Comparison of ENCODE assay signal across 31 cellular contexts in the genomic region with DNA sequence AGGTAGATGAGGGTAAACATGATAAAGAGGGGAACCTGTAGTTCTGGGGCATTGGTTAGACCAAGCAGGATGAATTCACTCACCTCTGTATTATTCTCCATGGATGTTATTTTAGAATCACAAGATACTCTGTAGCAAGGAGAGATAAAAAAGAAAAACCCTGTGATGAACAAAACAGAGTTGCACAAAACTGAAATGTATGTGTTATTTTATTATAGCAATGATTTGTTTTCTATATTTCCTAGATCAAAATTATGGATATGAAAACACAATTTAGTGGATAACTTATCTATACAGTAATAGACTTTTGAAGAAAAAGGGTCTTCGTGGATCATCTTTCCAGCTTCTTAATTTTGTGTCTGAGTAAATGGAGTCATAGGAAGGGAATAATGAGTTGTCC. TPM values are rescaled to one million over a fixed set of nuclear protein-coding genes. Genes with fewer than 3 reads are reported as not detected.
A peak's percentile ranks its signal among the peaks of the same experiment; 100 is the strongest.
DNase-seq lines count a peak whose midpoint lies in the region; TF ChIP-seq lines count a peak whose summit lies in the region.
"Had no signal": no experiment of that assay in that cellular context is flagged by ENCODE, and none has a peak within 500 bp of the region (broad histone marks: within the 10 kb centered on the region; RNA-seq: fewer than 3 reads in every experiment).

OR5B17 (minus strand) TSS at position 101 of the 400 bp plus-strand sequence; CDS start at position 101, 0 bp downstream.

- H3K4me3 ChIP-seq in osteoblast (ENCODE audit: insufficient read depth, low read length), result no peak within 1 kb of the TSS
- H3K4me3 ChIP-seq: A549; BLaER1; BLaER1 treated with 17β-estradiol and CSF1 and Interleukin-3, amounts not matched to agents 10 nM and 100 nM had no signal

- TF ChIP-seq CTCF in osteoblast (IDR thresholded peaks at IDR 0.05; ENCODE audit: extremely low read depth, low read depth, low read length), result no peak

- no peak within 1 kb of the TSS for H3K27ac ChIP-seq in osteoblast (ENCODE audit: low read depth, low read length)
- H3K27ac ChIP-seq: 22Rv1; A549; BLaER1; BLaER1 treated with 17β-estradiol and CSF1 and Interleukin-3, amounts not matched to agents 10 nM and 100 nM; C4-2B had no signal

- DNase-seq in osteoblast (ENCODE audit: insufficient read length, low spot score, missing footprints), result no peak
- no peak for DNase-seq in NAMALWA (ENCODE audit: low spot score)
- DNase-seq: 8988T; ACHN; AML-193; BE2C; C1 segment of cervical spinal cord; Caco-2; Calu3; CD4-positive, alpha-beta memory T cell; CD4-positive, alpha-beta T cell; CD4-positive, CD25-positive, alpha-beta regulatory T cell; CD8-positive, alpha-beta memory T cell; CD8-positive, alpha-beta T cell; COR-L47; DMS 273 treated with DMSO at 0.1 percent for 48 hours; DMS153; DMS53; DMS79; DMS79 treated with DMSO at 0.1 percent for 48 hours; DND-41; EL had no signal

- H3K4me1 ChIP-seq in osteoblast (ENCODE audit: insufficient read depth, low read length), result no peaks in the 10 kb centered on the region
- H3K4me1 ChIP-seq: A549; BE2C; BLaER1; BLaER1 treated with 17β-estradiol and CSF1 and Interleukin-3, amounts not matched to agents 10 nM and 100 nM; Caco-2 had no signal

- H4K20me1 ChIP-seq in osteoblast (ENCODE audit: insufficient read depth, low read length), result no peaks in the 10 kb centered on the region
- H4K20me1 ChIP-seq: BLaER1; BLaER1 treated with 17β-estradiol and CSF1 and Interleukin-3, amounts not matched to agents 10 nM and 100 nM had no signal

- H3K36me3 ChIP-seq in osteoblast (ENCODE audit: insufficient read depth, low read length), result no peaks in the 10 kb centered on the region
- H3K36me3 ChIP-seq: BE2C; BLaER1; BLaER1 treated with 17β-estradiol and CSF1 and Interleukin-3, amounts not matched to agents 10 nM and 100 nM had no signal

- H3K27me3 ChIP-seq in osteoblast (ENCODE audit: insufficient read depth, low read length), result no peaks in the 10 kb centered on the region
- H3K27me3 ChIP-seq: BE2C; BLaER1; BLaER1 treated with 17β-estradiol and CSF1 and Interleukin-3, amounts not matched to agents 10 nM and 100 nM had no signal

- H3K9me3 ChIP-seq in osteoblast (ENCODE audit: low read depth, low read length), result no peaks in the 10 kb centered on the region
- H3K9me3 ChIP-seq: A549; BE2C; BLaER1; BLaER1 treated with 17β-estradiol and CSF1 and Interleukin-3, amounts not matched to agents 10 nM and 100 nM; Caco-2 had no signal

- no peaks in the 10 kb centered on the region for H3K79me2 ChIP-seq in osteoblast (ENCODE audit: insufficient read depth, low read length)

- peak within 1 kb of the TSS; percentile 37 for H2AFZ ChIP-seq in osteoblast (ENCODE audit: low read length)

- H3K4me2 ChIP-seq in osteoblast (ENCODE audit: insufficient read depth, low read length), result no peak within 1 kb of the TSS
- H3K4me2 ChIP-seq: A549; BLaER1; BLaER1 treated with 17β-estradiol and CSF1 and Interleukin-3, amounts not matched to agents 10 nM and 100 nM had no signal

RNA-seq across cellular contexts. Expression of gene OR5B17, which starts in this region (rescaled TPM):
- not detected in 2 replicates for total RNA-seq in osteoblast
- total RNA-seq: A172; A673; B cell; Caco-2; Calu3; CD4-positive, alpha-beta memory T cell; CD4-positive, alpha-beta T cell; CD4-positive, CD25-positive, alpha-beta regulatory T cell; CD8-positive, alpha-beta memory T cell; CD8-positive, alpha-beta T cell; Daoy had no signal
